Comparison of ENCODE assay signal across 8 cellular contexts in the genomic region with DNA sequence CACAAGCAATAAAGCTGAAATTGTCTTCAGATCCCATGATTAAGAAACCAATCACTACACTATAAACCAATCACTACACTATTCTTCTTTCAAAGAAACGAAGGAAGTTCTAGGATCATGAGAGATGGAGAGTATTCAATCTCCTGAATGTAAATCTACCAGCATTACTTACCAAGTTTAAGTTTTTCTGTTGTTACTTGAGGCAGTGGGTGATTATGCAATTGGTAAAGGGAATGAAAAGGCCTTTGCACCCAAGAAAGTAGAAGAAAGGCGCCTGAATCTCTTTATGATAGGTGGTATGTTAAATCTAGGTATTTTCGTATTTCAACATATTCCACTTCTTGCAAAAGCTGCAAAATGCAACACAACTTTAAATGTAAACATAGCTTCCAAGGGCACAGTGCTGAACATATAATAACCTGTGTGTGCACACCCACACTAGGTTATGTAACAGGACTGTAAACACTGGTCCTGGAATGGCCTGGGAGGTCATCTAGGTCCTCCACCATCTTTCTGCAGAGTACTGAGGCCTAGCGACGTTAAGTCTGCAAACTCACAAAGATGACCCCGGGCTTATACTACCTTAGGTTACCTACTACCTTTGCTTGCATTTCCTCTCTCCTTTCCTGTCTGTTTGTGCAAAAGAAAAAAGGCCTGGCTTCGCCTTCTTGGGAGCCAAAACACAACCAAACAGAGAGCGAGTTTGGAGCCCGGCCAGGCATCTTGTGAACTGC. TPM values are rescaled to one million over a fixed set of nuclear protein-coding genes. Genes with fewer than 3 reads are reported as not detected.
A peak's percentile ranks its signal among the peaks of the same experiment; 100 is the strongest.
DNase-seq lines count a peak whose midpoint lies in the region; ATAC-seq lines count a peak whose summit lies in the region.

No MANE protein-coding gene starts in this region.

- peaks cover 3% of the 10 kb centered on the region for H3K36me3 Mint-ChIP-seq in T-helper 2 cell treated with Interferon-gamma antibody and Interleukin-4, amounts not matched to agents 5 μg/mL and 100 μg/mL, for 36 hours (ENCODE audit: low read depth)
- H3K36me3 Mint-ChIP-seq in activated naive CD8-positive, alpha-beta T cell treated with anti-CD3 and anti-CD28 coated beads, Interleukin-2, amount 10 ng/mL, durations not matched to agents 7 days and 5 days: no peaks in the 10 kb centered on the region
- peaks cover 0 to under 1% of the 10 kb centered on the region in 2 donors for H3K36me3 Mint-ChIP-seq in stimulated activated naive B cell treated with anti-CD40 and anti-IgM and Interleukin-4, amounts not matched to agents 10 μg/mL and 1 μg/mL and 100 μg/mL, for 72 hours

- ATAC-seq in activated naive CD8-positive, alpha-beta T cell treated with anti-CD3 and anti-CD28 coated beads, Interleukin-2, amount 10 ng/mL, durations not matched to agents 7 days and 5 days (ENCODE audit: low read depth): no peak
- ATAC-seq in stimulated activated naive B cell treated with anti-CD40 and anti-IgM and Interleukin-4, amounts not matched to agents 10 μg/mL and 1 μg/mL and 100 μg/mL, for 72 hours (replicated peaks): no peak

- H3K4me1 Mint-ChIP-seq in T-helper 2 cell treated with Interferon-gamma antibody and Interleukin-4, amounts not matched to agents 5 μg/mL and 100 μg/mL, for 36 hours (ENCODE audit: low read depth): peaks cover 28% of the 10 kb centered on the region
- H3K4me1 Mint-ChIP-seq in activated naive CD8-positive, alpha-beta T cell treated with anti-CD3 and anti-CD28 coated beads, Interleukin-2, amount 10 ng/mL, durations not matched to agents 7 days and 5 days: peaks cover 32% of the 10 kb centered on the region
- peaks cover 18 to 25% of the 10 kb centered on the region in 2 donors for H3K4me1 Mint-ChIP-seq in stimulated activated naive B cell treated with anti-CD40 and anti-IgM and Interleukin-4, amounts not matched to agents 10 μg/mL and 1 μg/mL and 100 μg/mL, for 72 hours

- H3K9me3 Mint-ChIP-seq in T-helper 2 cell treated with Interferon-gamma antibody and Interleukin-4, amounts not matched to agents 5 μg/mL and 100 μg/mL, for 36 hours: no peaks in the 10 kb centered on the region
- no peaks in the 10 kb centered on the region for H3K9me3 Mint-ChIP-seq in activated naive CD8-positive, alpha-beta T cell treated with anti-CD3 and anti-CD28 coated beads, Interleukin-2, amount 10 ng/mL, durations not matched to agents 7 days and 5 days
- no peaks in the 10 kb centered on the region for H3K9me3 Mint-ChIP-seq in stimulated activated naive B cell treated with anti-CD40 and anti-IgM and Interleukin-4, amounts not matched to agents 10 μg/mL and 1 μg/mL and 100 μg/mL, for 72 hours

- H3K4me1 ChIP-seq in iPS-15b (ENCODE audit: control insufficient read depth, insufficient read depth, low read length): no peaks in the 10 kb centered on the region

- H3K9ac ChIP-seq in iPS-15b (ENCODE audit: low read depth, low read length): peak overlapping the region; percentile 76

- no peaks in the 10 kb centered on the region for H3K36me3 ChIP-seq in iPS-15b (ENCODE audit: control insufficient read depth, insufficient read depth, low read length)

- POLR2A ChIA-PET in activated naive CD8-positive, alpha-beta T cell treated with anti-CD3 and anti-CD28 coated beads, Interleukin-2, amount 10 ng/mL, durations not matched to agents 7 days and 5 days (lab: Charles Lee): interaction anchor here (0.6 to 1.5 kb wide), 2 partner anchors 15 to 22 kb away, joined by 3 read pairs; no protein-coding TSS in a partner anchor

- H3K27me3 Mint-ChIP-seq in T-helper 2 cell treated with Interferon-gamma antibody and Interleukin-4, amounts not matched to agents 5 μg/mL and 100 μg/mL, for 36 hours (ENCODE audit: low read depth): peaks cover 2% of the 10 kb centered on the region
- H3K27me3 Mint-ChIP-seq in activated naive CD8-positive, alpha-beta T cell treated with anti-CD3 and anti-CD28 coated beads, Interleukin-2, amount 10 ng/mL, durations not matched to agents 7 days and 5 days: peaks cover 12% of the 10 kb centered on the region
- H3K27me3 Mint-ChIP-seq in stimulated activated naive B cell treated with anti-CD40 and anti-IgM and Interleukin-4, amounts not matched to agents 10 μg/mL and 1 μg/mL and 100 μg/mL, for 72 hours: no peaks in the 10 kb centered on the region

- no peak for DNase-seq in T-helper 2 cell treated with Interferon-gamma antibody and Interleukin-4, amounts not matched to agents 5 μg/mL and 100 μg/mL, for 36 hours (ENCODE audit: low spot score)
- DNase-seq in T-helper 2 cell: no peak
- no peak for DNase-seq in activated naive CD8-positive, alpha-beta T cell treated with anti-CD3 and anti-CD28 coated beads, Interleukin-2, amount 10 ng/mL, durations not matched to agents 7 days and 5 days
- no peak for DNase-seq in stimulated activated naive B cell treated with anti-CD40 and anti-IgM and Interleukin-4, amounts not matched to agents 10 μg/mL and 1 μg/mL and 100 μg/mL, for 72 hours
- DNase-seq in NCI-H524 (lab: John Stamatoyannopoulos, UW): no peak
- DNase-seq in KBM-7: no peak
- DNase-seq in activated CD8-positive, alpha-beta memory T cell treated with anti-CD3 and anti-CD28 coated beads, Interleukin-2, amount 50 U/mL, for 4 hours: no peak

- H3K27ac Mint-ChIP-seq in T-helper 2 cell treated with Interferon-gamma antibody and Interleukin-4, amounts not matched to agents 5 μg/mL and 100 μg/mL, for 36 hours: peak overlapping the region; percentile 96
- H3K27ac Mint-ChIP-seq in activated naive CD8-positive, alpha-beta T cell treated with anti-CD3 and anti-CD28 coated beads, Interleukin-2, amount 10 ng/mL, durations not matched to agents 7 days and 5 days: peak overlapping the region; percentile 93
- H3K27ac Mint-ChIP-seq in stimulated activated naive B cell treated with anti-CD40 and anti-IgM and Interleukin-4, amounts not matched to agents 10 μg/mL and 1 μg/mL and 100 μg/mL, for 72 hours: peak overlapping the region; percentile 98

- H3K4me3 Mint-ChIP-seq in T-helper 2 cell treated with Interferon-gamma antibody and Interleukin-4, amounts not matched to agents 5 μg/mL and 100 μg/mL, for 36 hours: peak overlapping the region; percentile 93
- H3K4me3 Mint-ChIP-seq in activated naive CD8-positive, alpha-beta T cell treated with anti-CD3 and anti-CD28 coated beads, Interleukin-2, amount 10 ng/mL, durations not matched to agents 7 days and 5 days: peak overlapping the region; percentile 91
- H3K4me3 Mint-ChIP-seq in stimulated activated naive B cell treated with anti-CD40 and anti-IgM and Interleukin-4, amounts not matched to agents 10 μg/mL and 1 μg/mL and 100 μg/mL, for 72 hours: peak overlapping the region; percentile 82 to 99

- H3K9me3 ChIP-seq in iPS-15b (ENCODE audit: control insufficient read depth, insufficient read depth, low read length): no peaks in the 10 kb centered on the region

- in situ Hi-C loops in KBM-7 (cut with MboI; ENCODE audit: low pct_unique_long_range_greater_than_20kb, low sequenced_read_pairs): no loop called here

- H3K4me3 ChIP-seq in iPS-15b (ENCODE audit: low read depth, low read length): peak overlapping the region; percentile 70

- H3K27me3 ChIP-seq in iPS-15b (ENCODE audit: control insufficient read depth, insufficient read depth, low read length): peaks cover 8% of the 10 kb centered on the region

RNA-seq across cellular contexts. Expression of gene UAP1, which starts 1.1 kb away (rescaled TPM):
- total RNA-seq in activated naive CD8-positive, alpha-beta T cell treated with anti-CD3 and anti-CD28 coated beads, Interleukin-2, amount 10 ng/mL, durations not matched to agents 7 days and 5 days: 10 to 100 TPM; 15.4 to 15.9 TPM
